8 cellular contexts compared by ENCODE assay signal in the genomic region with DNA sequence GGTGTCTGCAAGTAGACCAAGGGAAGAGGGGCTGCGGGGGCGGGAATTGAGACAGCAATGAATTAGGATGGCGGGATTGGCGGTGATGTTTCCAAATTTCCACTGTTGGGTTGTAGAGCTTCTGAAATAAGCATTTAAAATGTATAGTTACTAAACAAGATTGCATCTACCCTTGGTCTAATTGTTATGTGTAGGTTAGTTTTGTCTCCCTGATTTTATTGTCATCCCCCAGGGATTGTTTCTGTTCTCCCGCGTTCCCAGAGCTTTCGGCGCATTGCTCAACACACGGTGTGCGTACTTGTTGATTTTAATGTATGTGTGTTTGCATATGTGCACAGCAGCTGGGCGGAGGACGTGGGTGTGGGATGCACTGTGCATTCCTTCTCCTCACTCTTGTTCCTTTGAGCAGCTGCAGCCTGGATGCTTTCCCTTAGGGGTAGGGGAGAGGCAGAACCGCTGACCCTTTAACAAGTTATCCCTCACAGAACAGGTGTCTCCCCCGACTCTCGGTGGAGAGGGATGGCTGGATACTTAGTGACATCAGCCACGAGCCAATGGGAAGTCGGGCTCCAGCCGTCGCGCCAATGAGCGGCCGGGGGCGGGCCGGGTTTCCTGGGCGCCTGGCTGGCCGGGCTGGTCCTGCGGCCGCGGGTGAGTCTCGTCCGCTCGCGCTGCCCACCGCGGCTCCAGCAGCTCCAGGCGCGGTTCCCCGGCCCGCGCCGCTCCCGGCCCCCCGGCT. TPM values are rescaled to one million over a fixed set of nuclear protein-coding genes. Genes with fewer than 3 reads are reported as not detected.
DNase-seq lines count a peak whose midpoint lies in the region; ATAC-seq and TF ChIP-seq lines count a peak whose summit lies in the region.

A gene with protein sequence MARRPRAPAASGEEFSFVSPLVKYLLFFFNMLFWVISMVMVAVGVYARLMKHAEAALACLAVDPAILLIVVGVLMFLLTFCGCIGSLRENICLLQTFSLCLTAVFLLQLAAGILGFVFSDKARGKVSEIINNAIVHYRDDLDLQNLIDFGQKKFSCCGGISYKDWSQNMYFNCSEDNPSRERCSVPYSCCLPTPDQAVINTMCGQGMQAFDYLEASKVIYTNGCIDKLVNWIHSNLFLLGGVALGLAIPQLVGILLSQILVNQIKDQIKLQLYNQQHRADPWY (plus strand): TSS at position 613 of the 739 bp plus-strand sequence. CDS start 274 bp downstream, outside the sequence.

- H3K9me3 Mint-ChIP-seq in IgD-negative memory B cell = no peaks in the 10 kb centered on the region

- peak within 1 kb of the TSS in 3 of 5 donors; percentile 35 to 54 (median 41) for H3K9ac ChIP-seq in subcutaneous abdominal adipose tissue (ENCODE audit: low read length in 5 of 5)

- no peak for TF ChIP-seq POLR2A in gastroesophageal sphincter (IDR thresholded peaks at IDR 0.05)

- 3 to 5% methylated on average over 10 to 12 of the region's 43 CpGs for WGBS in gastroesophageal sphincter (ENCODE audit: low coverage in 1 of 2), 2 donors

- H3K27ac ChIP-seq in RWPE1 (no peak within 1 kb of the TSS), gastroesophageal sphincter (peak within 1 kb of the TSS in 1 of 4 donors; percentile 65), neutrophil (no peak within 1 kb of the TSS), subcutaneous abdominal adipose tissue (ENCODE audit: low read depth, low read length) (no peak within 1 kb of the TSS)

- POLR2A ChIA-PET in RWPE1 (lab: Yijun Ruan, JAX; ENCODE audit: low non-redundant PET) = no interaction called here

- H3K27ac Mint-ChIP-seq in IgD-negative memory B cell = peak within 1 kb of the TSS; percentile 79 to 99 (median 86)

- no peaks in the 10 kb centered on the region for H3K27me3 Mint-ChIP-seq in IgD-negative memory B cell

- H3K27me3 ChIP-seq in gastroesophageal sphincter (peaks cover 47% of the 10 kb centered on the region), neutrophil (peaks cover 57% of the 10 kb centered on the region), subcutaneous abdominal adipose tissue (ENCODE audit: control insufficient read depth in 5 of 5, insufficient read depth in 4 of 5, low read length in 5 of 5) (peaks cover 0 to 27% (median 21%) of the 10 kb centered on the region in 5 donors)

- H3K9me3 ChIP-seq in gastroesophageal sphincter = no peaks in the 10 kb centered on the region
- no peaks in the 10 kb centered on the region for H3K9me3 ChIP-seq in neutrophil
- H3K9me3 ChIP-seq in subcutaneous abdominal adipose tissue (ENCODE audit: control insufficient read depth in 5 of 5, low read length in 5 of 5) = no peaks in the 10 kb centered on the region

- CTCF ChIA-PET in RWPE1 (lab: Yijun Ruan, JAX) = no interaction called here

- H3K36me3 ChIP-seq in gastroesophageal sphincter (no peaks in the 10 kb centered on the region), neutrophil (no peaks in the 10 kb centered on the region), subcutaneous abdominal adipose tissue (ENCODE audit: control insufficient read depth in 5 of 5, insufficient read depth in 5 of 5, low read length in 5 of 5) (no peaks in the 10 kb centered on the region)

- TF ChIP-seq EP300 in gastroesophageal sphincter (IDR thresholded peaks at IDR 0.05) = no peak

- DNase-seq in DMS114 treated with DMSO at 0.1 percent for 48 hours (lab: John Stamatoyannopoulos, UW; ENCODE audit: unreplicated experiment) = peak; percentile 52
- peak; percentile 82 for DNase-seq in RWPE1 (ENCODE audit: low spot score)
- peak; percentile 25 for DNase-seq in activated gamma-delta T cell treated with anti-CD3 and anti-CD28 coated beads, Interleukin-2, amount 50 U/mL, for 16 hours (ENCODE audit: low read depth)

- TF ChIP-seq CTCF in RWPE1 (conservative IDR thresholded peaks at IDR 0.05; ENCODE audit: low read depth) (no peak), gastroesophageal sphincter (IDR thresholded peaks at IDR 0.05) (no peak), neutrophil (IDR thresholded peaks at IDR 0.05) (no peak)

- H3K4me1 Mint-ChIP-seq in IgD-negative memory B cell = peaks cover 35 to 52% (median 46%) of the 10 kb centered on the region in 3 donors

- H3K4me3 ChIP-seq in gastroesophageal sphincter = peak within 1 kb of the TSS; percentile 38 to 61
- H3K4me3 ChIP-seq in neutrophil (ENCODE audit: low read depth in 1 of 2, low read length in 1 of 2) = peak within 1 kb of the TSS; percentile 48 to 51
- H3K4me3 ChIP-seq in subcutaneous abdominal adipose tissue (ENCODE audit: low read depth in 1 of 5, low read length in 5 of 5) = peak within 1 kb of the TSS; percentile 47 to 75 (median 65)

- peaks cover 4% of the 10 kb centered on the region for H3K36me3 Mint-ChIP-seq in IgD-negative memory B cell

- ATAC-seq in GM21528 (IDR thresholded peaks at IDR 0.05; ENCODE audit: low FRiP score, unreplicated experiment) (peak; percentile 72), gastroesophageal sphincter (peak; percentile 95)

- peak within 1 kb of the TSS; percentile 95 to 99 (median 96) for H3K4me3 Mint-ChIP-seq in IgD-negative memory B cell

- H3K4me1 ChIP-seq in gastroesophageal sphincter = peaks cover 0 to 24% (median 5%) of the 10 kb centered on the region in 3 donors
- H3K4me1 ChIP-seq in neutrophil (ENCODE audit: control insufficient read depth in 1 of 2, insufficient read depth in 1 of 2, low read depth in 1 of 2, low read length in 1 of 2) = peaks cover 15 to 20% of the 10 kb centered on the region in 2 experiments
- peaks cover 2 to 33% (median 12%) of the 10 kb centered on the region in 5 donors for H3K4me1 ChIP-seq in subcutaneous abdominal adipose tissue (ENCODE audit: control insufficient read depth in 5 of 5, insufficient read depth in 5 of 5, low read length in 5 of 5)

RNA-seq across cellular contexts. Expression of the gene that starts here (rescaled TPM):
- 55.0 TPM for polyA plus RNA-seq in IgD-negative memory B cell
- total RNA-seq in gastroesophageal sphincter = 10 to 100 TPM in 2 of 4 donors, 1 to 10 TPM in 2; 1.9 to 15.5 (median 9.9) TPM

Comparison
In these comparisons a context has a peak if more than half of its experiments do, and no peak if none do; other contexts are left out.
1. DNase-seq: peak in every context shown above with its lines; median percentile 82 in RWPE1; 52 in DMS114 treated with DMSO at 0.1 percent for 48 hours; 25 in activated gamma-delta T cell treated with anti-CD3 and anti-CD28 coated beads, Interleukin-2, amount 50 U/mL, for 16 hours.